Comparison of ENCODE assay signal across 2 cellular contexts in genomic region chr11:20020716-20021115, GRCh38.
TF ChIP-seq lines count a peak whose summit lies in the region.

No MANE protein-coding gene starts in this region.

TF ChIP-seq in GM23338, 12 proteins besides CTCF, POLR2A, EP300 and RAD21 (continued from another document):
- TF ChIP-seq REST (IDR thresholded peaks at IDR 0.05; ENCODE audit: unreplicated experiment) (no peak), STAT1 (IDR thresholded peaks at IDR 0.05; ENCODE audit: unreplicated experiment) (no peak), POLR2AphosphoS5 (IDR thresholded peaks at IDR 0.05; ENCODE audit: low read depth) (no peak), EZH2phosphoT487 (IDR thresholded peaks at IDR 0.05; ENCODE audit: unreplicated experiment) (no peak)

TF ChIP-seq in HepG2, 621 proteins besides CTCF, POLR2A, EP300 and RAD21 (continued from another document):
- TF ChIP-seq MLXIP (CRISPR knock-in tag; IDR thresholded peaks at IDR 0.05; ENCODE audit: borderline replicate concordance) (no peak), ZNF770 (CRISPR knock-in tag; IDR thresholded peaks at IDR 0.05) (no peak), AFF4 (CRISPR knock-in tag; IDR thresholded peaks at IDR 0.05) (no peak), HNRNPH1 (optimal IDR thresholded peaks at IDR 0.05; ENCODE audit: low read depth, low read length) (no peak), TEAD2 (CRISPR knock-in tag; IDR thresholded peaks at IDR 0.05) (no peak), MTA3 (CRISPR knock-in tag; IDR thresholded peaks at IDR 0.05) (no peak), IKZF5 (CRISPR knock-in tag; IDR thresholded peaks at IDR 0.05) (no peak), AGO1 (IDR thresholded peaks at IDR 0.05; ENCODE audit: low read depth, low read length, poor library complexity, severe bottlenecking) (no peak), ATF7 (IDR thresholded peaks at IDR 0.05) (no peak), ATF7 (CRISPR knock-in tag; IDR thresholded peaks at IDR 0.05) (no peak), ZFP37 (CRISPR knock-in tag; IDR thresholded peaks at IDR 0.05; ENCODE audit: borderline replicate concordance) (no peak), NR2F6 (IDR thresholded peaks at IDR 0.05) (0 out of 2 replicates have a peak, but pooled peaks have one; percentile 2), NR2F6 (CRISPR knock-in tag; IDR thresholded peaks at IDR 0.05) (no peak), MLLT10 (CRISPR knock-in tag; IDR thresholded peaks at IDR 0.05) (no peak), ETV6 (CRISPR knock-in tag; conservative IDR thresholded peaks at IDR 0.05) (no peak), RARA (CRISPR knock-in tag; IDR thresholded peaks at IDR 0.05) (peak; percentile 65; the same call in 1 of the 2 replicates), CBX1 (IDR thresholded peaks at IDR 0.05; ENCODE audit: low read depth) (no peak), ZNF318 (CRISPR knock-in tag; IDR thresholded peaks at IDR 0.05) (no peak), GRHL1 (CRISPR knock-in tag; conservative IDR thresholded peaks at IDR 0.05) (no peak), ZMAT3 (CRISPR knock-in tag; conservative IDR thresholded peaks at IDR 0.05) (no peak), ZNF780A (CRISPR knock-in tag; IDR thresholded peaks at IDR 0.05) (no peak), KAT2B (IDR thresholded peaks at IDR 0.05; ENCODE audit: borderline replicate concordance, low read depth, low read length) (no peak), TARDBP (CRISPR knock-in tag; IDR thresholded peaks at IDR 0.05) (no peak), GMEB2 (CRISPR knock-in tag; IDR thresholded peaks at IDR 0.05; ENCODE audit: low read depth) (no peak), IRF2 (CRISPR knock-in tag; IDR thresholded peaks at IDR 0.05) (no peak), ZNF180 (CRISPR knock-in tag; IDR thresholded peaks at IDR 0.05; ENCODE audit: borderline replicate concordance, low read depth) (no peak), ZNF615 (CRISPR knock-in tag; IDR thresholded peaks at IDR 0.05; ENCODE audit: borderline replicate concordance) (no peak), IKZF4 (CRISPR knock-in tag; IDR thresholded peaks at IDR 0.05; ENCODE audit: borderline replicate concordance, low read depth, not compliant biosample characterization) (no peak), STAT5B (CRISPR knock-in tag; IDR thresholded peaks at IDR 0.05) (no peak), ZNF484 (CRISPR knock-in tag; IDR thresholded peaks at IDR 0.05; ENCODE audit: borderline replicate concordance, low read depth) (no peak), HBP1 (CRISPR knock-in tag; IDR thresholded peaks at IDR 0.05; ENCODE audit: low read depth) (no peak), ZNF501 (CRISPR knock-in tag; IDR thresholded peaks at IDR 0.05) (no peak)
TF ChIP-seq in HepG2: peak in this region for 9.
